In genomic region chr1:34617717-34618116, GRCh38 we compare ENCODE assay signal across 1 cellular context.
TF ChIP-seq lines count a peak whose summit lies in the region.

No MANE protein-coding gene starts in this region.

TF ChIP-seq in H1, 55 proteins besides CTCF, POLR2A, EP300 and RAD21 (continued from another document):
- no peak for TF ChIP-seq EGR1 (IDR thresholded peaks at IDR 0.05; ENCODE audit: borderline replicate concordance, low read depth, low read length)
